Comparison of ENCODE assay signal across 8 cellular contexts in the genomic region with DNA sequence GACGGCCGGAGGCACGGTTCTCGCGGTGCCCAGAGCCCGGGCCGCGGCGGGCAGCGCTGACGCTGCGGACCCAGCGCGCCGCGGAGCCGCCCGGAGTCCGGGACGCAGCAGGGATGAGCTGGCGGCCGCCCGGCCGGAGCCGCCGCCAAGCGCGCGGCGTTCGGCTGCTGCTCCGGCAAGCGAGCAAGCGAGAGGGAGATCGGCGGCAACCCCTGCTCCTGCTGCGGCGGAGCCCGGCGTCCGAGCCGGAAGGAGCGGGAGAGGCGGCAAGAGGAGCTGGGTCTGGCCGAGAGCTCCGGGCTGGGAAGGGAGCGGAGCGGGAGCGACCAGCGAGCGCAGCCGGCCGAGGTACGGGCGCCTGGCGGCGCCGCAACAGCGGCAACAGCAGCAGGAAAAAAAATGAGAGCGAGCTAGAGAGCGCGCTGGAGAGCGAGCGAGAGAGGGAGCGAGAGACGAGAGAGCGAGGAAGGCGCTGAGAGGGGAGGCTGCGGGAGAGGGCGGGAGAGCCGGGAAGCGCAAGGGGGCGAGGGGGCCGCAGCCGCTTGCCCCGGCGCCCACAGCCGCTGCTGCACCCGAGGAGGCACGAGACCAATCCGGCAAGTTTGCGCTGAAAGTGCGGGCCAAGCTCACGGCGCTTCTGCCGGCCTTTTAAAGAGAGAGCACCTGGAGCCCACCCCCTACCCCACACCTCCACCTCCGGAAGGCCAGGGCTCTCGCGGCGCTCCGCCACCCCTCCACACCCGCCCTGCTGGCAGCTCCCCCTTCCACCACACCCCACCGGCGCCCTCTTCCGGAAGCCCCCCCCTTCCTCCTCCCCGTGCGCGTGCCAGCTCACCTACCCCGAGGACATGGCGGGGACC. TPM values are rescaled to one million over a fixed set of nuclear protein-coding genes. Genes with fewer than 3 reads are reported as not detected.
A peak's percentile ranks its signal among the peaks of the same experiment; 100 is the strongest.
DNase-seq lines count a peak whose midpoint lies in the region; ATAC-seq, FAIRE-seq and TF ChIP-seq lines count a peak whose summit lies in the region.

No MANE protein-coding gene starts in this region.

- peak overlapping the region; percentile 60 for H3K4me3 Mint-ChIP-seq in astrocyte (ENCODE audit: unreplicated experiment)

- peaks cover 69% of the 10 kb centered on the region for H3K27me3 Mint-ChIP-seq in astrocyte (ENCODE audit: low read depth, unreplicated experiment)

- no peak overlapping the region for H3K9ac ChIP-seq in astrocyte (ENCODE audit: low read length)

- H3K9me3 ChIP-seq in astrocyte (ENCODE audit: insufficient read depth, low read depth, low read length), result no peaks in the 10 kb centered on the region

- ATAC-seq in HG02981 (IDR thresholded peaks at IDR 0.05; ENCODE audit: unreplicated experiment) (no peak), GM19467 (IDR thresholded peaks at IDR 0.05; ENCODE audit: unreplicated experiment) (no peak)

- no peak for TF ChIP-seq CTCF in astrocyte (IDR thresholded peaks at IDR 0.05; ENCODE audit: insufficient read depth, low read depth, low read length)

- no peak overlapping the region for H3K27ac ChIP-seq in astrocyte (ENCODE audit: low read depth, low read length)

- no peaks in the 10 kb centered on the region for H3K79me2 ChIP-seq in astrocyte (ENCODE audit: insufficient read depth, low read length)

- no peaks in the 10 kb centered on the region for H3K36me3 Mint-ChIP-seq in astrocyte (ENCODE audit: low read depth, unreplicated experiment)

- DNase-seq in GM04503 (ENCODE audit: low read depth) (peak; percentile 12), NCI-H510A treated with DMSO at 0.1 percent for 48 hours (lab: John Stamatoyannopoulos, UW) (peak; percentile 83), astrocyte (ENCODE audit: low read depth) (peak; percentile 53), smooth muscle cell of the brain vasculature (ENCODE audit: low read depth, low spot score) (peak; percentile 15), NCI-H2029 treated with DMSO at 0.1 percent for 48 hours (lab: John Stamatoyannopoulos, UW) (no peak)

- no peak overlapping the region for H3K27ac Mint-ChIP-seq in astrocyte (ENCODE audit: unreplicated experiment)

- peak overlapping the region; percentile 66 for H2AFZ ChIP-seq in astrocyte (ENCODE audit: low read depth, low read length)

- peaks cover 5% of the 10 kb centered on the region for H3K4me1 ChIP-seq in astrocyte (ENCODE audit: insufficient read depth, low read length)

- H3K36me3 ChIP-seq in astrocyte (ENCODE audit: insufficient read depth, low read length), result no peaks in the 10 kb centered on the region

- no peak for FAIRE-seq in astrocyte (lab: Jason Lieb, UNC)

- peaks cover 3% of the 10 kb centered on the region for H4K20me1 ChIP-seq in astrocyte (ENCODE audit: insufficient read depth, low read length)

- peaks cover 61% of the 10 kb centered on the region for H3K27me3 ChIP-seq in astrocyte (ENCODE audit: insufficient read depth, low read length)

- H3K4me3 ChIP-seq in astrocyte (ENCODE audit: insufficient read depth, low read depth, low read length) (peak overlapping the region; percentile 37), iPS-11a (ENCODE audit: low read depth, low read length) (peak overlapping the region; percentile 60)

- H3K9me3 Mint-ChIP-seq in astrocyte (ENCODE audit: unreplicated experiment), result no peaks in the 10 kb centered on the region

- H3K4me1 Mint-ChIP-seq in astrocyte (ENCODE audit: low read depth, unreplicated experiment), result no peaks in the 10 kb centered on the region

- peak overlapping the region; percentile 87 for H3K4me2 ChIP-seq in astrocyte (ENCODE audit: low read length)

RNA-seq across cellular contexts. Expression of a gene that starts 0.5 kb away (rescaled TPM):
- total RNA-seq in astrocyte, result 0.30 and 0.34 TPM in 2 replicates
